Comparison of ENCODE assay signal across 8 cellular contexts in the genomic region with DNA sequence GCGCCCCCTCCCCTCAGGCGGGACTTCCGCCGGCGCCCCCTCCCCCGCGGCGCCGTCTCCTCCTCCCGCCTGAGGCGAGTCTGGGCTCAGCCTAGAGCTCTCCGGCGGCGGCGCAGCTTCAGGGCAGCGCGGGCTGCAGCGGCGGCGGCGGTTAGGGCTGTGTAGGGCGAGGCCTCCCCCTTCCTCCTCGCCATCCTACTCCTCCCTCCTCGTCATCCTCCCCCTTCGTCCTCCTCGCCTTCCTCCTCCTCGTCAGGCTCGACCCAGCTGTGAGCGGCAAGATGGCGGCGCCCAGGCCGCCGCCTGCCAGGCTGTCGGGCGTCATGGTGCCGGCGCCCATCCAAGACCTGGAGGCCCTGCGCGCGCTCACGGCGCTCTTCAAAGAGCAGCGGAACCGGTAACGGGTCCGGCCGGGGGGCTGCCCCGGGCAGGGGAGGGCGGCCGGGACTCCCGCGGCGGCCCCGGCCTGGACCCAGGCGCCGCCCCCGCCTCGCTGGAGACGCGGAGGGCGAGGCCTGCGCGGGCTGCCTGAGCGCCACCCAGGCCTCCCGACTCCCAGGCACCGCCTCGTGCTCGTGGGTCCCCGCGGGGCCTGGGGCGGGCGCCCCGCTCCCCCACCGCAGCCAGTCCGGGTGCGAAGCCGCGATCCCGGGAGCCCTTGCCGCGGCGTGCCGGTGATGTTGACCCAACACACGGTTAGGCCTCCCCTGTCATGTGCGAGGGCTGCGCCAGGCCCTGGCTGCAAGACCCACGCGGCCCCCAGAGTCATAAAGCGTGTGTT.
DNase-seq lines count a peak whose midpoint lies in the region; ATAC-seq and TF ChIP-seq lines count a peak whose summit lies in the region.

A gene with protein sequence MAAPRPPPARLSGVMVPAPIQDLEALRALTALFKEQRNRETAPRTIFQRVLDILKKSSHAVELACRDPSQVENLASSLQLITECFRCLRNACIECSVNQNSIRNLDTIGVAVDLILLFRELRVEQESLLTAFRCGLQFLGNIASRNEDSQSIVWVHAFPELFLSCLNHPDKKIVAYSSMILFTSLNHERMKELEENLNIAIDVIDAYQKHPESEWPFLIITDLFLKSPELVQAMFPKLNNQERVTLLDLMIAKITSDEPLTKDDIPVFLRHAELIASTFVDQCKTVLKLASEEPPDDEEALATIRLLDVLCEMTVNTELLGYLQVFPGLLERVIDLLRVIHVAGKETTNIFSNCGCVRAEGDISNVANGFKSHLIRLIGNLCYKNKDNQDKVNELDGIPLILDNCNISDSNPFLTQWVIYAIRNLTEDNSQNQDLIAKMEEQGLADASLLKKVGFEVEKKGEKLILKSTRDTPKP (plus strand): TSS at position 52 of the 781 bp plus-strand sequence. CDS start 230 bp downstream, at position 282.

- peak within 1 kb of the TSS; percentile 87 to 91 for H3K4me3 Mint-ChIP-seq in effector memory CD8-positive, alpha-beta T cell
- H3K4me3 Mint-ChIP-seq in memory B cell = peak within 1 kb of the TSS; percentile 93

- no peak for TF ChIP-seq CTCF in 22Rv1 (IDR thresholded peaks at IDR 0.05)

- peaks cover 28 to 32% of the 10 kb centered on the region in 2 donors for H3K4me1 Mint-ChIP-seq in effector memory CD8-positive, alpha-beta T cell (ENCODE audit: low read depth in 2 of 2)
- H3K4me1 Mint-ChIP-seq in memory B cell = peaks cover 25% of the 10 kb centered on the region

- no peaks in the 10 kb centered on the region for H3K9me3 Mint-ChIP-seq in effector memory CD8-positive, alpha-beta T cell
- H3K9me3 Mint-ChIP-seq in memory B cell = peaks cover 1% of the 10 kb centered on the region

- ATAC-seq in GM18861 (IDR thresholded peaks at IDR 0.05; ENCODE audit: unreplicated experiment) = peak; percentile 39
- peak; percentile 66 for ATAC-seq in HG03432 (IDR thresholded peaks at IDR 0.05; ENCODE audit: unreplicated experiment)
- peak; percentile 82 for ATAC-seq in effector memory CD8-positive, alpha-beta T cell (replicated peaks)
- peak; percentile 81 for ATAC-seq in memory B cell (ENCODE audit: low read depth)

- peaks cover 0 to 10% of the 10 kb centered on the region in 2 donors for H3K27me3 Mint-ChIP-seq in effector memory CD8-positive, alpha-beta T cell
- no peaks in the 10 kb centered on the region for H3K27me3 Mint-ChIP-seq in memory B cell

- H3K36me3 Mint-ChIP-seq in effector memory CD8-positive, alpha-beta T cell (ENCODE audit: insufficient read depth) = peaks cover 7% of the 10 kb centered on the region
- no peaks in the 10 kb centered on the region for H3K36me3 Mint-ChIP-seq in memory B cell

- peak within 1 kb of the TSS; percentile 82 for H3K27ac ChIP-seq in 22Rv1

- H3K27ac Mint-ChIP-seq in effector memory CD8-positive, alpha-beta T cell = peak within 1 kb of the TSS; percentile 92 to 95
- peak within 1 kb of the TSS; percentile 94 for H3K27ac Mint-ChIP-seq in memory B cell

- peak; percentile 20 for DNase-seq in NCI-H774 (lab: John Stamatoyannopoulos, UW)
- peak; percentile 90 for DNase-seq in activated CD8-positive, alpha-beta memory T cell treated with anti-CD3 and anti-CD28 coated beads for 24 hours
- DNase-seq in effector memory CD8-positive, alpha-beta T cell = peak; percentile 44 to 58 (median 51)
- peak; percentile 57 to 67 for DNase-seq in memory B cell (ENCODE audit: low spot score in 2 of 2)
- peak; percentile 35 to 73 (median 36) for DNase-seq in stimulated activated CD4-positive, alpha-beta T cell treated with anti-CD3 and anti-CD28 coated beads, TNF-alpha, amount 100 ng/mL, for 48 hours (ENCODE audit: low read depth in 3 of 3)

Comparison
In these comparisons a context has a peak if more than half of its experiments do, and no peak if none do; other contexts are left out.
1. Peak in every context shown above with its lines: DNase-seq, ATAC-seq and H3K27ac ChIP-seq.
2. DNase-seq: peak in every context shown above with its lines; median percentile 90 in activated CD8-positive, alpha-beta memory T cell treated with anti-CD3 and anti-CD28 coated beads for 24 hours; 62 in memory B cell; 51 in effector memory CD8-positive, alpha-beta T cell; 36 in stimulated activated CD4-positive, alpha-beta T cell treated with anti-CD3 and anti-CD28 coated beads, TNF-alpha, amount 100 ng/mL, for 48 hours; 20 in NCI-H774.